In the genomic region with DNA sequence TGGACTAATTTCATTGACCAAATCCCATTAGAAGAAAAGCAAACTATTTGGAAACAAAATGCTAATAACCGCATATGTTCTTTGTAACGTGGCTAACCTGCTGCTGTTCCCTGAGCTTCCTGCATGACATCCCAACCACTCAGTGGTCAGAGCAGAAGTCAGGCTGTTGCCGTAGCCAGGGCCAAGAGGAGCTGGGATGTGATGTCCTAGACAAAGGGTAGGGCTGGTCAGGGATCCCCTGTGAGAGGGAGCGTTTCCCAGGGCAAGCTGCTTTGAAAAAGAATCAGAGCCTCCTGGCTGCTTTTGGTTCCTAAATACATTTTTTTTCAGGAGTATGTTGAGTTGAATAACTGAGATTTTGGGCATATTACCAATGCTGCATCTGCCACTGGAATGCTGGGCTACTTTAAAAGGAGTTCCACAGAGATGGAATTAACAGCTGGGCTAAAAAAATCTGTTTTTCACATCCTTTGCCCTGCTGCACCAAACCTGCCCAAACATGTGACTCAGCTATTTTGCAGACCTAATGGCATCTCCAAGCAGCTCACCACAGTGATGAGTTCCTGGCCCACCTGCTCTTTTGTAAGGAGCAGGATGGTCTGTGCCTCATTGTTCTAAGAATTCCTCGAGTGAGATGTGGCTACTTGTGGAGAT, we compare ENCODE assay signal across 10 cellular contexts. TPM values are rescaled to one million over a fixed set of nuclear protein-coding genes. Genes with fewer than 3 reads are reported as not detected.
DNase-seq lines count a peak whose midpoint lies in the region; ATAC-seq and TF ChIP-seq lines count a peak whose summit lies in the region.
"Had no signal": no experiment of that assay in that cellular context is flagged by ENCODE, and none has a peak within 500 bp of the region (broad histone marks: within the 10 kb centered on the region; RNA-seq: fewer than 3 reads in every experiment).

No MANE protein-coding gene starts in this region.

- peaks cover 19% of the 10 kb centered on the region for H3K4me1 ChIP-seq in lower lobe of right lung

- TF ChIP-seq CTCF in lower lobe of right lung (IDR thresholded peaks at IDR 0.05) = no peak

- DNase-seq in AG20443 (ENCODE audit: low spot score) = peak; percentile 65
- peak; percentile 48 for DNase-seq in MG63
- peak; percentile 55 for DNase-seq in cerebellar cortex (ENCODE audit: low spot score)
- DNase-seq in lower lobe of right lung = no peak
- no peak for DNase-seq in NCI-H2107 treated with DMSO at 0.1 percent for 48 hours (lab: John Stamatoyannopoulos, UW; ENCODE audit: unreplicated experiment)
- no peak for DNase-seq in GM19240 (ENCODE audit: insufficient read length, low spot score)
- DNase-seq: H9, midbrain had no signal

- H3K27me3 ChIP-seq in MG63 = no peaks in the 10 kb centered on the region
- H3K27me3 ChIP-seq in lower lobe of right lung (ENCODE audit: low read depth) = no peaks in the 10 kb centered on the region

- H3K36me3 ChIP-seq in MG63 (peaks cover 73% of the 10 kb centered on the region), lower lobe of right lung (peaks cover 97% of the 10 kb centered on the region)

- H3K9me3 ChIP-seq in MG63 (no peaks in the 10 kb centered on the region), lower lobe of right lung (no peaks in the 10 kb centered on the region)

- H3K4me3 ChIP-seq in MG63 = no peak overlapping the region
- H3K4me3 ChIP-seq in lower lobe of right lung = no peak overlapping the region

- intact Hi-C loops in lower lobe of right lung (cut with DNase I) = no loop called here

- peak; percentile 38 to 39 for ATAC-seq in lower lobe of right lung
- no peak for ATAC-seq in GM21515 (IDR thresholded peaks at IDR 0.05; ENCODE audit: unreplicated experiment)
- no peak for ATAC-seq in HG02938 (IDR thresholded peaks at IDR 0.05; ENCODE audit: unreplicated experiment)

- H3K27ac ChIP-seq in lower lobe of right lung = peak overlapping the region; percentile 19

RNA-seq across cellular contexts. Expression of a gene that starts 23.9 kb away (rescaled TPM):
- total RNA-seq in MG63 (2014; rRNA removed; shearing (Covaris generic); ENCODE audit: low replicate concordance) = 75.0 and 96.8 TPM in 2 replicates
- 62.5 TPM for total RNA-seq in lower lobe of right lung

RNA-seq across cellular contexts. Expression of a gene that starts 25.2 kb away (rescaled TPM):
- 0.47 and 8.3 TPM in 2 replicates for total RNA-seq in MG63 (2014; rRNA removed; shearing (Covaris generic); ENCODE audit: low replicate concordance)
- total RNA-seq in lower lobe of right lung = 19.7 TPM

RNA-seq across cellular contexts. Expression of a gene that starts 26.9 kb away (rescaled TPM):
- total RNA-seq in MG63 (2014; rRNA removed; shearing (Covaris generic); ENCODE audit: low replicate concordance) = 14.5 and 20.7 TPM in 2 replicates
- total RNA-seq in lower lobe of right lung = 62.2 TPM

Comparison
In these comparisons a context has a peak if more than half of its experiments do, and no peak if none do; other contexts are left out.
1. DNase-seq: peak in AG20443 (single experiment), MG63 (single experiment) and cerebellar cortex (single experiment); none in lower lobe of right lung (single experiment), NCI-H2107 treated with DMSO at 0.1 percent for 48 hours (single experiment) and GM19240 (single experiment).
2. ATAC-seq: peak in lower lobe of right lung (2 of 2); none in GM21515 (single experiment) and HG02938 (single experiment).